Comparison of ENCODE assay signal across 2 cellular contexts in genomic region chr14:30193056-30193455, GRCh38.
TF ChIP-seq lines count a peak whose summit lies in the region.

No MANE protein-coding gene starts in this region.

TF ChIP-seq in SK-N-SH, 30 proteins besides CTCF, POLR2A, EP300 and RAD21 (continued from another document):
- TF ChIP-seq REST (IDR thresholded peaks at IDR 0.05; ENCODE audit: low read depth, low read length), result no peak
- TF ChIP-seq IRF3 (IDR thresholded peaks at IDR 0.05; ENCODE audit: low read depth, low read length), result no peak
- TF ChIP-seq PBX3 (IDR thresholded peaks at IDR 0.05), result no peak
- no peak for TF ChIP-seq GABPA (IDR thresholded peaks at IDR 0.05; ENCODE audit: low read depth)
- TF ChIP-seq FOXM1 (IDR thresholded peaks at IDR 0.05; ENCODE audit: low read depth), result no peak
- TF ChIP-seq FOXJ3 (CRISPR knock-in tag; IDR thresholded peaks at IDR 0.05), result no peak
- TF ChIP-seq MEF2A (IDR thresholded peaks at IDR 0.05; ENCODE audit: borderline replicate concordance, low read depth), result no peak
- no peak for TF ChIP-seq TCF12 (IDR thresholded peaks at IDR 0.05)
- no peak for TF ChIP-seq JUND (IDR thresholded peaks at IDR 0.05)
- TF ChIP-seq NRF1 (IDR thresholded peaks at IDR 0.05; ENCODE audit: low read depth, low read length), result no peak

TF ChIP-seq in SK-N-SH treated with all-trans-retinoic acid at 6 μM for 48 hours, 23 proteins besides CTCF, POLR2A, EP300 and RAD21 (continued from another document):
- no peak for TF ChIP-seq CSRNP3 (CRISPR knock-in tag; IDR thresholded peaks at IDR 0.05)
- TF ChIP-seq SNAI2 (CRISPR knock-in tag; IDR thresholded peaks at IDR 0.05), result no peak
- no peak for TF ChIP-seq ISL1 (CRISPR knock-in tag; IDR thresholded peaks at IDR 0.05)
